ENCODE assay signal across 11 cellular contexts in the genomic region with DNA sequence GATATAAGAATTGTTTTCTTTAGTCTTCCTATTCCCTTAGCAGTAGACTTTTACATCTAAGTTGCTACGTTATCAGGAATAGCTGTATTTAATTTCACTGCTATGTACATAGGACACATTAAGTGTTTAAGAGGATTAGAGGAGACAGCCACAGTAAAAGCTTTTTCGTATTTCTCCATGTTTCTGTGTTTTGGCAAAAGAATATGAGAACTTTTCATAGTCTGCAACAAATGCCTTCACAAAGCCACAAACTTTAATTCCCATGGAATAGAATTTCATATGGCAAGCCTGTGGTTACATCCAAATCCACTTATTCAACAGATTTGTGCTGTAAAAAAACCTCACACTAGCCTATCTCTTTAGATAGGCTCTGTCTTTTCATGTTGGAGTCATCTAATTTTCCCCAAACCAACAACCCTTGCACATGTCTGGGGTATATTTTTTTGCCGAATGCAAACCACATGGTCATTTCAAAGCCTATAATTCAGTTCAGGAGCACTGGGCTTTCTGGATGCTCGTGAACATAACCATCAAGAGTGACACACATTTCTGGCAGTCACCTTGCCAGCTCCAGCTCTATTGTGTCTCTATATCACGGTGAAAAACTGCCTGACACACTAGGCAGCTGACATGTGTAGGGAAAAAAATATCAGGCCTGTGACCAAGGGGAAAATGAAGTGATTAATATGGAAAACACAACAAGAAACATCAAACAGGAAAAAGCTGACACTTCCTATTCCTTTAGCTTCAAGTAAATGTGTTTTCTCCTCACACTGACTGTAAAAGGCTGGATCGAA. TPM values are rescaled to one million over a fixed set of nuclear protein-coding genes. Genes with fewer than 3 reads are reported as not detected.
DNase-seq lines count a peak whose midpoint lies in the region; ATAC-seq and TF ChIP-seq lines count a peak whose summit lies in the region.
"Had no signal": no experiment of that assay in that cellular context is flagged by ENCODE, and none has a peak within 500 bp of the region (broad histone marks: within the 10 kb centered on the region; RNA-seq: fewer than 3 reads in every experiment).

No MANE protein-coding gene starts in this region.

- H3F3A ChIP-seq in GM23248 (ENCODE audit: insufficient read depth) (peaks cover 12% of the 10 kb centered on the region), smooth muscle cell (ENCODE audit: low read depth) (peaks cover 9% of the 10 kb centered on the region)

- H3K4me1 ChIP-seq in GM23248 (ENCODE audit: insufficient read depth) (peaks cover 16% of the 10 kb centered on the region), smooth muscle cell (ENCODE audit: low read depth) (peaks cover 15% of the 10 kb centered on the region)

- H3K27ac ChIP-seq in GM23248 (no peak overlapping the region), angular gyrus (ENCODE audit: low read depth, low read length) (peak overlapping the region; percentile 75), smooth muscle cell (ENCODE audit: low read depth) (peak overlapping the region; percentile 78)

- H3K9me2 ChIP-seq in GM23248 (ENCODE audit: insufficient read depth), result no peaks in the 10 kb centered on the region

- H4K20me1 ChIP-seq in GM23248 (ENCODE audit: insufficient read depth) (no peaks in the 10 kb centered on the region), smooth muscle cell (ENCODE audit: low read depth) (no peaks in the 10 kb centered on the region)

- in situ Hi-C loops in GM23248 (cut with MboI), result no loop called here

- 68 to 70% methylated on average over 6 of the region's 6 CpGs for WGBS in GM23248 (ENCODE audit: low coverage in 1 of 2, low lambda C conversion rate in 2 of 2, missing lambda C conversion rate in 2 of 2), 2 experiments
- 26% methylated on average over 6 of the region's 6 CpGs for WGBS in smooth muscle cell (ENCODE audit: low lambda C conversion rate)

- H3K27me3 ChIP-seq in GM23248 (replicated peaks; ENCODE audit: insufficient read depth), result peaks cover 4% of the 10 kb centered on the region; the same call in 1 of the 2 replicates
- no peaks in the 10 kb centered on the region for H3K27me3 ChIP-seq in smooth muscle cell (ENCODE audit: low read depth)

- no peak overlapping the region for H3K4me2 ChIP-seq in GM23248 (ENCODE audit: unreplicated experiment)
- H3K4me2 ChIP-seq in smooth muscle cell, result peak overlapping the region; percentile 28

- H2AFZ ChIP-seq in GM23248 (no peak overlapping the region), smooth muscle cell (ENCODE audit: low read depth) (no peak overlapping the region)

- no peak for TF ChIP-seq CTCF in fibroblast of the aortic adventitia (IDR thresholded peaks at IDR 0.05; ENCODE audit: insufficient read depth, low read length)
- TF ChIP-seq CTCF in smooth muscle cell (IDR thresholded peaks at IDR 0.05; ENCODE audit: borderline replicate concordance, insufficient read depth, poor library complexity, severe bottlenecking), result no peak

- H3K79me2 ChIP-seq in GM23248 (ENCODE audit: insufficient read depth), result no peaks in the 10 kb centered on the region
- peaks cover 76% of the 10 kb centered on the region for H3K79me2 ChIP-seq in smooth muscle cell (ENCODE audit: low read depth)

- H3K4me3 ChIP-seq in GM23248, result no peak overlapping the region
- H3K4me3 ChIP-seq in fibroblast of the aortic adventitia (ENCODE audit: low read depth, low read length), result no peak overlapping the region
- no peak overlapping the region for H3K4me3 ChIP-seq in smooth muscle cell

- ATAC-seq in GM21390 (IDR thresholded peaks at IDR 0.05; ENCODE audit: unreplicated experiment), result no peak
- no peak for ATAC-seq in HG02884 (IDR thresholded peaks at IDR 0.05; ENCODE audit: unreplicated experiment)
- ATAC-seq: activated T-cell treated with anti-CD3 and anti-CD28 coated beads, Interleukin-2, amount 50 U/mL, for 4 hours had no signal

- no peaks in the 10 kb centered on the region for H3K9me3 ChIP-seq in GM23248 (ENCODE audit: low read depth)
- H3K9me3 ChIP-seq in smooth muscle cell (replicated peaks; ENCODE audit: low read depth), result no peaks in the 10 kb centered on the region

- H3K9ac ChIP-seq in GM23248 (no peak overlapping the region), smooth muscle cell (ENCODE audit: low read depth) (peak overlapping the region; percentile 13)

- peak; percentile 11 for DNase-seq in GM23248
- peak; percentile 72 for DNase-seq in fibroblast of the aortic adventitia (ENCODE audit: low read depth)
- no peak for DNase-seq in smooth muscle cell (lab: John Stamatoyannopoulos, UW; ENCODE audit: unreplicated experiment)
- no peak for DNase-seq in glomerular visceral epithelial cell (ENCODE audit: extremely low spot score)
- DNase-seq in DMS 273 (lab: John Stamatoyannopoulos, UW; ENCODE audit: unreplicated experiment), result no peak
- DNase-seq: activated T-cell treated with anti-CD3 and anti-CD28 coated beads, Interleukin-2, amount 50 U/mL, for 4 hours; glutamatergic neuron had no signal

- H3K36me3 ChIP-seq in GM23248 (ENCODE audit: low read depth), result no peaks in the 10 kb centered on the region
- H3K36me3 ChIP-seq in smooth muscle cell (ENCODE audit: low read depth), result no peaks in the 10 kb centered on the region

RNA-seq across cellular contexts. Expression of a gene that starts 19.2 kb away (rescaled TPM):
- 1.8 and 4.6 TPM in 2 replicates for total RNA-seq in GM23248 (2014; rRNA removed; shearing (Covaris generic))
- polyA plus RNA-seq in GM23248 (2016; fragmentation: Nextera tagmentation; extraction: Ambion mirVana) (3.0 and 3.6 TPM in 2 replicates), smooth muscle cell (15.2 and 15.6 TPM in 2 replicates)
- total RNA-seq in fibroblast of the aortic adventitia (ENCODE audit: low replicate concordance) (10.1 and 23.1 TPM in 2 replicates), smooth muscle cell (33.8 and 36.1 TPM in 2 replicates)

RNA-seq across cellular contexts. Expression of a gene that starts 52.1 kb away (rescaled TPM):
- total RNA-seq in GM23248 (2014; rRNA removed; shearing (Covaris generic)), result not detected in 2 replicates
- not detected in 2 replicates for polyA plus RNA-seq in GM23248 (2016; fragmentation: Nextera tagmentation; extraction: Ambion mirVana)
- not detected in 2 replicates for total RNA-seq in fibroblast of the aortic adventitia (ENCODE audit: low replicate concordance)
- total RNA-seq in smooth muscle cell, result not detected in 2 replicates
- not detected in 2 replicates for polyA plus RNA-seq in smooth muscle cell
- total RNA-seq: activated T-cell treated with anti-CD3 and anti-CD28 coated beads, Interleukin-2, amount 50 U/mL, for 4 hours; bronchial epithelial cell had no signal

Comparison
In these comparisons a context has a peak if more than half of its experiments do, and no peak if none do; other contexts are left out.
1. DNase-seq: peak in GM23248 (single experiment) and fibroblast of the aortic adventitia (single experiment); none in smooth muscle cell (single experiment), glomerular visceral epithelial cell (single experiment) and DMS 273 (single experiment).